20 cellular contexts compared by ENCODE assay signal in genomic region chr3:23240386-23240785, GRCh38.
"Had no signal": no experiment of that assay in that cellular context is flagged by ENCODE, and none has a peak within 500 bp of the region (broad histone marks: within the 10 kb centered on the region; RNA-seq: fewer than 3 reads in every experiment).

No MANE protein-coding gene starts in this region.

- ATAC-seq: activated T-cell treated with anti-CD3 and anti-CD28 coated beads, Interleukin-2, amount 50 U/mL, for 4 hours; body of pancreas; effector memory CD8-positive, alpha-beta T cell; esophagus mucosa; naive thymus-derived CD8-positive, alpha-beta T cell; stimulated activated memory B cell treated with anti-CD40 and anti-IgM and Interleukin-4, amounts not matched to agents 10 μg/mL and 1 μg/mL and 100 μg/mL, for 72 hours; T-helper 17 cell had no signal

- DNase-seq: activated CD4-positive, alpha-beta T cell treated with anti-CD3 and anti-CD28 coated beads for 4 hours; activated CD4-positive, alpha-beta T cell treated with anti-CD3 and anti-CD28 coated beads, Interleukin-2, amount 50 U/mL, for 48 hours; activated CD4-positive, CD25-positive, alpha-beta regulatory T cell; activated CD8-positive, alpha-beta memory T cell treated with anti-CD3 and anti-CD28 coated beads, Interleukin-2, amount 50 U/mL, for 48 hours; activated naive CD4-positive, alpha-beta T cell treated with anti-CD3 and anti-CD28 coated beads for 36 hours; activated naive CD8-positive, alpha-beta T cell treated with anti-CD3 and anti-CD28 coated beads, Interleukin-2, amount 10 ng/mL, durations not matched to agents 7 days and 5 days; activated T-cell treated with anti-CD3 and anti-CD28 coated beads, Interleukin-2, amount 50 U/mL, for 4 hours; amygdala; body of pancreas; effector memory CD8-positive, alpha-beta T cell; glutamatergic neuron; left ventricle myocardium inferior; naive thymus-derived CD8-positive, alpha-beta T cell; retina; sigmoid colon; stimulated activated CD4-positive, alpha-beta T cell treated with anti-CD3 and anti-CD28 coated beads, Interleukin-15, amount 100 ng/mL, for 24 hours; T-helper 17 cell; upper lobe of left lung had no signal
